Comparison of ENCODE assay signal across 21 cellular contexts in the genomic region with DNA sequence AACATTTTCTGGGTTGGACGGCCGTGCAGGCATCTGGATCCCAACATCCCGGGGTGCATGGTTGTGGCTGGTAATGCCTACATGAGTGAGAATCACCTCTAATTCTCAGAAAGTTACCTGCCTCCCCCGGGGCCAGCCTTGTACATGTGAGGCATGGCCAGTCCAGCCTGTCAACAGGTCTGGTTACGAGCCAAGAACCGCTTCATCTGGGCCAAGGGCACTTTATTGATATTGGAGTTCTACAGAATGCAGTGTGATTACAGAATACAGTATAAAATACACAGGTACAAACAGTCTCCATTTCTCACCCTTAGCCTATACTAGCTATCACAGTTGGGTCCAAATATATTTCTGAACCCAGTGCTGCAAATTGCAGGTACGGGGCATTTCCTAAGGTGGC.
DNase-seq lines count a peak whose midpoint lies in the region; ATAC-seq, FAIRE-seq and TF ChIP-seq lines count a peak whose summit lies in the region.
"Had no signal": no experiment of that assay in that cellular context is flagged by ENCODE, and none has a peak within 500 bp of the region (broad histone marks: within the 10 kb centered on the region; RNA-seq: fewer than 3 reads in every experiment).

No MANE protein-coding gene starts in this region.

- H3K4me3 ChIP-seq in liver (ENCODE audit: low read depth in 1 of 3, low read length in 3 of 3) (no peak overlapping the region), HepG2 (replicated peaks in 1 of 3; ENCODE audit: insufficient read depth in 1 of 3, low read depth in 2 of 3, low read length in 3 of 3) (no peak overlapping the region), adrenal gland (no peak overlapping the region), ovary (no peak overlapping the region)
- H3K4me3 ChIP-seq: GM12878, GM23248 had no signal

- TF ChIP-seq EP300 in HepG2 (IDR thresholded peaks at IDR 0.05; ENCODE audit: low read depth in 2 of 2, low read length in 2 of 2) (no peak), HepG2 (CRISPR knock-in tag; IDR thresholded peaks at IDR 0.05; ENCODE audit: borderline replicate concordance) (no peak), ovary (IDR thresholded peaks at IDR 0.05) (no peak)

- H3K79me2 ChIP-seq in HepG2 (ENCODE audit: insufficient read depth, low read length) = peaks cover 26% of the 10 kb centered on the region

- H2AFZ ChIP-seq in HepG2 (ENCODE audit: low read length) = no peak overlapping the region
- H2AFZ ChIP-seq: GM23248 had no signal

- no peaks in the 10 kb centered on the region for H3K27me3 ChIP-seq in liver (ENCODE audit: control insufficient read depth in 4 of 4, insufficient read depth in 4 of 4, low read length in 3 of 4)
- no peaks in the 10 kb centered on the region for H3K27me3 ChIP-seq in HepG2 (ENCODE audit: control insufficient read depth in 1 of 2, insufficient read depth in 2 of 2, low read length in 2 of 2)
- H3K27me3 ChIP-seq in adrenal gland = no peaks in the 10 kb centered on the region
- no peaks in the 10 kb centered on the region for H3K27me3 ChIP-seq in ovary
- H3K27me3 ChIP-seq: BE2C had no signal

- intact Hi-C loops in HepG2 (cut with micrococcal nuclease; ENCODE audit: unreplicated experiment) = no loop called here
- intact Hi-C loops in adrenal gland (cut with DNase I) = loop anchor here (5.0 to 10.0 kb wide), 3 partner anchors 127 to 215 kb away; no protein-coding TSS in a partner anchor
- intact Hi-C loops in ovary (cut with DNase I) = loop anchor here (10.0 kb wide), 4 partner anchors 125 to 395 kb away; a partner anchor contains a TSS

- TF ChIP-seq RAD21 in liver (IDR thresholded peaks at IDR 0.05) (no peak), HepG2 (CRISPR knock-in tag; IDR thresholded peaks at IDR 0.05) (no peak)

- 47% methylated on average over 7 of the region's 7 CpGs for WGBS in liver
- WGBS in HepG2 (ENCODE audit: low lambda C conversion rate) = 95% methylated on average over 6 of the region's 7 CpGs
- WGBS in adrenal gland, 4 donors = 46 to 56% (median 48%) methylated on average over 7 of the region's 7 CpGs
- WGBS in ovary, 3 donors = 77 to 84% (median 84%) methylated on average over 7 of the region's 7 CpGs

- H3K4me1 ChIP-seq in liver (ENCODE audit: control insufficient read depth in 4 of 4, insufficient read depth in 4 of 4, low read length in 3 of 4) = peaks cover 1 to 23% (median 16%) of the 10 kb centered on the region in 4 donors
- H3K4me1 ChIP-seq in HepG2 (ENCODE audit: insufficient read depth, low read length) = no peaks in the 10 kb centered on the region
- peaks cover 9 to 19% of the 10 kb centered on the region in 2 donors for H3K4me1 ChIP-seq in adrenal gland (replicated peaks in 1 of 2)
- H3K4me1 ChIP-seq in ovary (ENCODE audit: insufficient read depth) = no peaks in the 10 kb centered on the region

- H3K27ac ChIP-seq in liver (ENCODE audit: low read depth in 1 of 2, low read length in 2 of 2) = peak overlapping the region in 1 of 2 donors; percentile 28
- no peak overlapping the region for H3K27ac ChIP-seq in HepG2 (ENCODE audit: extremely low read length, insufficient read depth, low read length)
- H3K27ac ChIP-seq in adrenal gland = peak overlapping the region in 1 of 5 donors; percentile 4
- no peak overlapping the region for H3K27ac ChIP-seq in ovary
- H3K27ac ChIP-seq: GM23248, HL-60 had no signal

- CTCF ChIA-PET in HepG2 (lab: Yijun Ruan, JAX; ENCODE audit: low intra/inter-chr PET ratio, low total read pairs) = no interaction called here

- H4K20me1 ChIP-seq in HepG2 (ENCODE audit: insufficient read depth, low read length) = no peaks in the 10 kb centered on the region

- no TSS peak for BruUV-seq in HepG2 (replicated peaks; lab: Mats Ljungman, UMichigan)

- H3K9ac ChIP-seq in liver (ENCODE audit: low read depth in 1 of 2, low read length in 2 of 2) (no peak overlapping the region), HepG2 (ENCODE audit: insufficient read depth, low read depth, low read length) (no peak overlapping the region)
- H3K9ac ChIP-seq: GM23248 had no signal

- H3K36me3 ChIP-seq in liver (ENCODE audit: control insufficient read depth in 4 of 4, insufficient read depth in 3 of 4, low read depth in 1 of 4, low read length in 3 of 4) (no peaks in the 10 kb centered on the region), HepG2 (replicated peaks in 1 of 2; ENCODE audit: control insufficient read depth in 1 of 2, insufficient read depth in 2 of 2, low read length in 2 of 2) (no peaks in the 10 kb centered on the region), adrenal gland (replicated peaks in 1 of 2) (no peaks in the 10 kb centered on the region), ovary (no peaks in the 10 kb centered on the region)
- H3K36me3 ChIP-seq: BE2C had no signal

- no peak for DNase-seq in HepG2 (ENCODE audit: low spot score)
- peak in 5 of 7 donors; percentile 59 to 76 (median 67) for DNase-seq in adrenal gland
- no peak for DNase-seq in neural crest cell (ENCODE audit: low read depth, low spot score)
- no peak for DNase-seq in ovary
- no peak for DNase-seq in SHP77 treated with DMSO at 0.1 percent for 48 hours (lab: John Stamatoyannopoulos, UW)
- DNase-seq: CD4-positive, CD25-positive, alpha-beta regulatory T cell; DND-41; GM23248; H9; KBM-7; NCI-H1092; NCI-H1436; NCI-H187 treated with DMSO at 0.1 percent for 48 hours; NK-92 treated with Interleukin-12 subunit alpha and Interleukin-12 subunit beta, amount 100 ng/mL, for 24 hours; SW 1271 had no signal

- ATAC-seq in HepG2 (no peak), HG03196 (IDR thresholded peaks at IDR 0.05; ENCODE audit: unreplicated experiment) (no peak)
- ATAC-seq: GM12878, Panc1 had no signal

- TF ChIP-seq POLR2A in HepG2 (IDR thresholded peaks at IDR 0.05; ENCODE audit: insufficient read depth in 1 of 2, low read depth in 2 of 2, low read length in 2 of 2) (no peak), adrenal gland (IDR thresholded peaks at IDR 0.05) (no peak), ovary (IDR thresholded peaks at IDR 0.05) (no peak)

- H3K4me2 ChIP-seq in HepG2 (ENCODE audit: low read depth, low read length) = no peak overlapping the region

- FAIRE-seq in HepG2 (lab: Jason Lieb, UNC) = no peak
- FAIRE-seq: GM12878 had no signal

- no peak overlapping the region for H3K27ac Mint-ChIP-seq in neural crest cell (ENCODE audit: unreplicated experiment)
- H3K27ac Mint-ChIP-seq: H9 had no signal

- H3K9me3 ChIP-seq in liver (ENCODE audit: control insufficient read depth in 4 of 4, low read length in 3 of 4) (no peaks in the 10 kb centered on the region), HepG2 (ENCODE audit: low read length) (no peaks in the 10 kb centered on the region), adrenal gland (replicated peaks in 1 of 3) (no peaks in the 10 kb centered on the region), ovary (no peaks in the 10 kb centered on the region)
- H3K9me3 ChIP-seq: BE2C had no signal

- in situ Hi-C loops in HepG2 (cut with HindIII; ENCODE audit: extremely low pct_ligation_motif_present, low pct_unique_long_range_greater_than_20kb) = loop anchor here (5.0 to 10.0 kb wide), 2 partner anchors 42 to 125 kb away; no protein-coding TSS in a partner anchor

- TF ChIP-seq CTCF in liver (IDR thresholded peaks at IDR 0.05; ENCODE audit: low read depth, low read length, missing input control) (no peak), HepG2 (CRISPR knock-in tag; IDR thresholded peaks at IDR 0.05) (no peak), adrenal gland (IDR thresholded peaks at IDR 0.05) (no peak), neural crest cell (conservative IDR thresholded peaks at IDR 0.05) (no peak), ovary (IDR thresholded peaks at IDR 0.05) (no peak)

- POLR2A ChIA-PET in HepG2 (lab: Yijun Ruan, JAX) = interaction anchor here (0.9 kb wide), 1 partner anchor 9 kb away, joined by 3 read pairs; no protein-coding TSS in a partner anchor

- no peaks in the 10 kb centered on the region for H3K27me3 Mint-ChIP-seq in neural crest cell (ENCODE audit: low read depth)

- H3K9me3 Mint-ChIP-seq in neural crest cell = peaks cover 9% of the 10 kb centered on the region

- peaks cover 14% of the 10 kb centered on the region for H3K36me3 Mint-ChIP-seq in neural crest cell (ENCODE audit: low read depth)
- H3K36me3 Mint-ChIP-seq: CD4-positive, CD25-positive, alpha-beta regulatory T cell had no signal

- peaks cover 25% of the 10 kb centered on the region for H3K4me1 Mint-ChIP-seq in neural crest cell

- H3K4me3 Mint-ChIP-seq in neural crest cell = peak overlapping the region; percentile 19
- H3K4me3 Mint-ChIP-seq: CD4-positive, CD25-positive, alpha-beta regulatory T cell; H9 had no signal

TF ChIP-seq in liver, 16 proteins besides CTCF, POLR2A, EP300 and RAD21:
- TF ChIP-seq FOXA2 (IDR thresholded peaks at IDR 0.05) (peak; percentile 30), RXRA (IDR thresholded peaks at IDR 0.05) (peak in 1 of 2 donors; percentile 4), EGR1 (IDR thresholded peaks at IDR 0.05; ENCODE audit: low read depth in 2 of 2) (no peak)

TF ChIP-seq in HepG2, 621 proteins besides CTCF, POLR2A, EP300 and RAD21 (continues in another document):
- TF ChIP-seq ZNF333 (CRISPR knock-in tag; IDR thresholded peaks at IDR 0.05; ENCODE audit: borderline replicate concordance) (no peak), SSRP1 (CRISPR knock-in tag; IDR thresholded peaks at IDR 0.05) (no peak), U2AF2 (IDR thresholded peaks at IDR 0.05; ENCODE audit: low read depth, low read length) (no peak), HES4 (CRISPR knock-in tag; IDR thresholded peaks at IDR 0.05; ENCODE audit: borderline replicate concordance) (no peak), KDM6A (CRISPR knock-in tag; IDR thresholded peaks at IDR 0.05; ENCODE audit: low read depth) (no peak), ZNF878 (CRISPR knock-in tag; IDR thresholded peaks at IDR 0.05) (no peak)
- TF ChIP-seq, protein P1, sequence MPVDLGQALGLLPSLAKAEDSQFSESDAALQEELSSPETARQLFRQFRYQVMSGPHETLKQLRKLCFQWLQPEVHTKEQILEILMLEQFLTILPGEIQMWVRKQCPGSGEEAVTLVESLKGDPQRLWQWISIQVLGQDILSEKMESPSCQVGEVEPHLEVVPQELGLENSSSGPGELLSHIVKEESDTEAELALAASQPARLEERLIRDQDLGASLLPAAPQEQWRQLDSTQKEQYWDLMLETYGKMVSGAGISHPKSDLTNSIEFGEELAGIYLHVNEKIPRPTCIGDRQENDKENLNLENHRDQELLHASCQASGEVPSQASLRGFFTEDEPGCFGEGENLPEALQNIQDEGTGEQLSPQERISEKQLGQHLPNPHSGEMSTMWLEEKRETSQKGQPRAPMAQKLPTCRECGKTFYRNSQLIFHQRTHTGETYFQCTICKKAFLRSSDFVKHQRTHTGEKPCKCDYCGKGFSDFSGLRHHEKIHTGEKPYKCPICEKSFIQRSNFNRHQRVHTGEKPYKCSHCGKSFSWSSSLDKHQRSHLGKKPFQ (CRISPR knock-in tag; IDR thresholded peaks at IDR 0.05; ENCODE audit: insufficient replicate concordance) = no peak

Comparison
In these comparisons a context has a peak if more than half of its experiments do, and no peak if none do; other contexts are left out.
1. DNase-seq: peak in adrenal gland (5 of 7); none in HepG2 (single experiment), neural crest cell (single experiment), ovary (0 of 5) and SHP77 treated with DMSO at 0.1 percent for 48 hours (single experiment).